Comparison of ENCODE assay signal across 8 cellular contexts in genomic region chr10:110304394-110304779, GRCh38. TPM values are rescaled to one million over a fixed set of nuclear protein-coding genes. Genes with fewer than 3 reads are reported as not detected.
DNase-seq lines count a peak whose midpoint lies in the region; ATAC-seq, FAIRE-seq and TF ChIP-seq lines count a peak whose summit lies in the region.

No MANE protein-coding gene starts in this region.

- H3K79me2 ChIP-seq in DND-41 (ENCODE audit: insufficient read depth, low read length), result peaks cover 52% of the 10 kb centered on the region
- peaks cover 44% of the 10 kb centered on the region for H3K79me2 ChIP-seq in HepG2 (ENCODE audit: insufficient read depth, low read length)

- peak overlapping the region; percentile 94 for H3K9ac ChIP-seq in DND-41 (ENCODE audit: low read depth, low read length)
- H3K9ac ChIP-seq in HUES6 (ENCODE audit: low read length), result peak overlapping the region; percentile 87
- peak overlapping the region; percentile 97 for H3K9ac ChIP-seq in HepG2 (ENCODE audit: insufficient read depth, low read depth, low read length)

- H3K36me3 ChIP-seq in DND-41 (ENCODE audit: insufficient read depth, low read length) (peaks cover 40% of the 10 kb centered on the region), HUES6 (ENCODE audit: control insufficient read depth, insufficient read depth, low read length) (peaks cover 45% of the 10 kb centered on the region), body of pancreas (replicated peaks in 1 of 2; ENCODE audit: insufficient read depth in 1 of 2, low read depth in 2 of 2) (peaks cover 0 to 2% of the 10 kb centered on the region in 2 donors), HepG2 (replicated peaks in 1 of 2; ENCODE audit: control insufficient read depth in 1 of 2, insufficient read depth in 2 of 2, low read length in 2 of 2) (peaks cover 5 to 33% of the 10 kb centered on the region in 2 experiments; a peak in 4 of 5 replicates), thymus (ENCODE audit: control insufficient read depth, insufficient read depth) (peaks cover 11% of the 10 kb centered on the region)

- no peak for FAIRE-seq in HepG2 (lab: Jason Lieb, UNC)

- H3K4me2 ChIP-seq in DND-41 (ENCODE audit: insufficient read depth, low read length) (peak overlapping the region; percentile 79), HepG2 (ENCODE audit: low read depth, low read length) (peak overlapping the region; percentile 79)

- peaks cover 45% of the 10 kb centered on the region for H3K4me1 ChIP-seq in DND-41 (ENCODE audit: insufficient read depth, low read length)
- H3K4me1 ChIP-seq in HUES6 (ENCODE audit: control insufficient read depth, insufficient read depth, low read length), result peaks cover 12% of the 10 kb centered on the region
- peaks cover 50% of the 10 kb centered on the region for H3K4me1 ChIP-seq in body of pancreas
- H3K4me1 ChIP-seq in HepG2 (ENCODE audit: insufficient read depth, low read length), result peaks cover 42% of the 10 kb centered on the region
- H3K4me1 ChIP-seq in thymus (ENCODE audit: control insufficient read depth, insufficient read depth, low read length), result peaks cover 5% of the 10 kb centered on the region

- TF ChIP-seq RAD21 in HepG2 (CRISPR knock-in tag; IDR thresholded peaks at IDR 0.05), result peak; percentile 15; the same call in 1 of the 2 replicates

- peak; percentile 69 for ATAC-seq in DND-41 (ENCODE audit: insufficient read depth, low read depth)
- ATAC-seq in GM21447 (IDR thresholded peaks at IDR 0.05; ENCODE audit: unreplicated experiment), result peak; percentile 36
- peak; percentile 60 for ATAC-seq in body of pancreas
- ATAC-seq in HepG2, result peak; percentile 83

- TF ChIP-seq EP300 in HepG2 (IDR thresholded peaks at IDR 0.05; ENCODE audit: low read depth in 2 of 2, low read length in 2 of 2), result no peak
- no peak for TF ChIP-seq EP300 in HepG2 (CRISPR knock-in tag; IDR thresholded peaks at IDR 0.05; ENCODE audit: borderline replicate concordance)

- H3K4me3 ChIP-seq in DND-41 (ENCODE audit: low read depth in 1 of 2, low read length in 2 of 2), result peak overlapping the region; percentile 79 to 92
- peak overlapping the region; percentile 87 for H3K4me3 ChIP-seq in HUES6 (ENCODE audit: low read depth, low read length)
- H3K4me3 ChIP-seq in body of pancreas, result peak overlapping the region; percentile 62 to 83
- peak overlapping the region; percentile 93 to 99 (median 98) for H3K4me3 ChIP-seq in HepG2 (replicated peaks in 1 of 3; ENCODE audit: insufficient read depth in 1 of 3, low read depth in 2 of 3, low read length in 3 of 3)
- H3K4me3 ChIP-seq in thymus (ENCODE audit: low read length), result peak overlapping the region; percentile 89

- intact Hi-C loops in body of pancreas (cut with DNase I) (no loop called here), HepG2 (cut with micrococcal nuclease; ENCODE audit: unreplicated experiment) (no loop called here)

- H3K27ac ChIP-seq in DND-41 (ENCODE audit: low read length), result peak overlapping the region; percentile 88
- peak overlapping the region; percentile 96 for H3K27ac ChIP-seq in HUES6 (ENCODE audit: low read depth, low read length)
- H3K27ac ChIP-seq in body of pancreas, result peak overlapping the region; percentile 71 to 95 (median 90)
- peak overlapping the region; percentile 85 for H3K27ac ChIP-seq in HepG2 (ENCODE audit: extremely low read length, insufficient read depth, low read length)
- peak overlapping the region; percentile 87 for H3K27ac ChIP-seq in thymus (ENCODE audit: low read depth)

- POLR2A ChIA-PET in HepG2 (lab: Yijun Ruan, JAX), result interaction anchor here (0.8 to 1.5 kb wide), 14 partner anchors 8 to 297 kb away, joined by 3 to 9 read pairs (median 4); partner anchors contain the start of genes ADD3, MXI1 and SMC3

- H3K9me3 ChIP-seq in DND-41 (ENCODE audit: insufficient read depth, low read length, severe bottlenecking), result no peaks in the 10 kb centered on the region
- no peaks in the 10 kb centered on the region for H3K9me3 ChIP-seq in HUES6 (ENCODE audit: control insufficient read depth, insufficient read depth, low read depth, low read length)
- no peaks in the 10 kb centered on the region for H3K9me3 ChIP-seq in body of pancreas
- H3K9me3 ChIP-seq in HepG2 (ENCODE audit: low read length), result no peaks in the 10 kb centered on the region
- peaks cover 1% of the 10 kb centered on the region for H3K9me3 ChIP-seq in thymus (ENCODE audit: control insufficient read depth)

- no peak for TF ChIP-seq POLR2A in body of pancreas (IDR thresholded peaks at IDR 0.05)
- TF ChIP-seq POLR2A in HepG2 (IDR thresholded peaks at IDR 0.05; ENCODE audit: insufficient read depth in 1 of 2, low read depth in 2 of 2, low read length in 2 of 2), result no peak

- H3K27me3 ChIP-seq in DND-41 (ENCODE audit: insufficient read depth, low read length, poor library complexity) (no peaks in the 10 kb centered on the region), HUES6 (ENCODE audit: control insufficient read depth, insufficient read depth, low read length) (no peaks in the 10 kb centered on the region), body of pancreas (no peaks in the 10 kb centered on the region), HepG2 (ENCODE audit: control insufficient read depth in 1 of 2, insufficient read depth in 2 of 2, low read length in 2 of 2) (no peaks in the 10 kb centered on the region; a peak in 1 of 5 replicates), thymus (ENCODE audit: control insufficient read depth, insufficient read depth) (no peaks in the 10 kb centered on the region)

- CTCF ChIA-PET in HepG2 (lab: Yijun Ruan, JAX; ENCODE audit: low intra/inter-chr PET ratio, low total read pairs), result no interaction called here

- BruUV-seq in HepG2 (replicated peaks; lab: Mats Ljungman, UMichigan), result no TSS peak

- H4K20me1 ChIP-seq in DND-41 (ENCODE audit: insufficient read depth, low read length) (peaks cover 39% of the 10 kb centered on the region), HepG2 (ENCODE audit: insufficient read depth, low read length) (peaks cover 20% of the 10 kb centered on the region)

- no peak for DNase-seq in DND-41
- no peak for DNase-seq in body of pancreas
- DNase-seq in HepG2 (ENCODE audit: low spot score), result no peak
- DNase-seq in SIG-M5 (lab: John Stamatoyannopoulos, UW), result no peak
- DNase-seq in NCI-H524 treated with DMSO at 0.1 percent for 48 hours (lab: John Stamatoyannopoulos, UW), result no peak

- in situ Hi-C loops in HepG2 (cut with HindIII; ENCODE audit: extremely low pct_ligation_motif_present, low pct_unique_long_range_greater_than_20kb), result no loop called here

- 0 to 1% methylated on average over 18 to 42 of the region's 42 CpGs for WGBS in body of pancreas, 2 donors
- 0% methylated on average over 5 of the region's 42 CpGs for WGBS in HepG2 (ENCODE audit: low lambda C conversion rate)
- WGBS in thymus, result under 1% methylated on average over 42 of the region's 42 CpGs

- H2AFZ ChIP-seq in DND-41 (ENCODE audit: low read depth, low read length) (peak overlapping the region; percentile 67), HepG2 (ENCODE audit: low read length) (no peak overlapping the region)

- TF ChIP-seq CTCF in DND-41 (IDR thresholded peaks at IDR 0.05; ENCODE audit: borderline replicate concordance, extremely low read depth, low read length, poor library complexity, severe bottlenecking) (no peak), body of pancreas (IDR thresholded peaks at IDR 0.05) (peak in 1 of 7 experiments; percentile 11), HepG2 (CRISPR knock-in tag; IDR thresholded peaks at IDR 0.05) (no peak)

TF ChIP-seq in HepG2, 621 proteins besides CTCF, POLR2A, EP300 and RAD21 (continues in another document):
- TF ChIP-seq MAFK (conservative IDR thresholded peaks at IDR 0.05 in 1 of 2, IDR thresholded peaks at IDR 0.05 in 1 of 2; ENCODE audit: low read length in 2 of 2), result no peak

RNA-seq across cellular contexts. Expression of gene SMNDC1, which starts 0.3 kb away (rescaled TPM):
- total RNA-seq in body of pancreas (1 to 10 TPM; 7.5 to 7.6 TPM), HepG2 (2016; rRNA removed; fragmentation: Illumina TruSeq; extraction: Trizol) (8.9 and 15.3 TPM in 2 replicates)
- total RNA-seq in HepG2 (2016; cell fraction: cytosol; rRNA removed; fragmentation: Illumina TruSeq; extraction: Trizol; ENCODE audit: low read depth), result 1.5 and 2.5 TPM in 2 replicates
- 9.3 and 15.3 TPM in 2 replicates for total RNA-seq in HepG2 (2016; cell fraction: insoluble cytoplasmic fraction; rRNA removed; fragmentation: Illumina TruSeq; extraction: Trizol)
- 4.9 and 5.5 TPM in 2 replicates for total RNA-seq in HepG2 (2016; cell fraction: membrane; rRNA removed; fragmentation: Illumina TruSeq; extraction: Trizol)
- total RNA-seq in HepG2 (2016; cell fraction: nucleus; rRNA removed; fragmentation: Illumina TruSeq; extraction: Trizol), result 20.1 and 21.4 TPM in 2 replicates
- polyA plus RNA-seq in HepG2 (2011; rRNA removed) (6.9 and 7.8 TPM in 2 replicates), thymus (23.7 TPM)
- 3.7 and 6.5 TPM in 2 replicates for polyA plus RNA-seq in HepG2 (2011; cell fraction: cytosol; rRNA removed)
- polyA plus RNA-seq in HepG2 (2011; cell fraction: nucleus; rRNA removed), result 5.7 and 5.8 TPM in 2 replicates
- polyA plus RNA-seq in HepG2 (2012), result 17.7 and 22.3 TPM in 2 replicates
- 2.4 and 2.6 TPM in 2 replicates for polyA plus RNA-seq in HepG2 (2016; cell fraction: cytosol; fragmentation: Illumina TruSeq; extraction: Trizol; ENCODE audit: low read depth)
- polyA plus RNA-seq in HepG2 (2016; cell fraction: insoluble cytoplasmic fraction; fragmentation: Illumina TruSeq; extraction: Trizol; ENCODE audit: low read depth), result 31.2 and 41.1 TPM in 2 replicates
- polyA plus RNA-seq in HepG2 (2016; cell fraction: membrane; fragmentation: Illumina TruSeq; extraction: Trizol; ENCODE audit: low read depth), result 5.8 and 6.7 TPM in 2 replicates
- 37.3 and 41.9 TPM in 2 replicates for polyA plus RNA-seq in HepG2 (2016; cell fraction: nucleus; fragmentation: Illumina TruSeq; extraction: Trizol; ENCODE audit: insufficient read depth, low read depth)
- polyA minus RNA-seq in HepG2 (2011; rRNA and poly(A)+ RNA removed; ENCODE audit: low replicate concordance), result 1.5 and 2.2 TPM in 2 replicates
- polyA minus RNA-seq in HepG2 (2011; cell fraction: cytosol; rRNA and poly(A)+ RNA removed), result 8.6 and 10.4 TPM in 2 replicates
- polyA minus RNA-seq in HepG2 (2011; cell fraction: nucleus; rRNA and poly(A)+ RNA removed), result 30.1 and 30.3 TPM in 2 replicates
